9 cellular contexts compared by ENCODE assay signal in genomic region chr11:73388241-73389133, GRCh38. TPM values are rescaled to one million over a fixed set of nuclear protein-coding genes. Genes with fewer than 3 reads are reported as not detected.
DNase-seq lines count a peak whose midpoint lies in the region; ATAC-seq, FAIRE-seq and TF ChIP-seq lines count a peak whose summit lies in the region.
"Had no signal": no experiment of that assay in that cellular context is flagged by ENCODE, and none has a peak within 500 bp of the region (broad histone marks: within the 10 kb centered on the region; RNA-seq: fewer than 3 reads in every experiment).

No MANE protein-coding gene starts in this region.

- peaks cover 65% of the 10 kb centered on the region for H4K20me1 ChIP-seq in BLaER1

- DNase-seq in astrocyte of the hippocampus (ENCODE audit: low read depth, low spot score) (peak; percentile 47), memory B cell (ENCODE audit: low spot score in 2 of 2) (no peak), hepatic stellate cell (ENCODE audit: low spot score) (no peak), SK-N-DZ (ENCODE audit: low spot score) (no peak), GM12891 (ENCODE audit: insufficient read length, low spot score) (no peak)
- DNase-seq in stimulated activated CD4-positive, alpha-beta T cell treated with anti-CD3 and anti-CD28 coated beads, Interleukin-4, amount 100 ng/mL, for 24 hours = no peak

- H3K27me3 ChIP-seq in BLaER1 = no peaks in the 10 kb centered on the region

- peaks cover 60% of the 10 kb centered on the region for H3K4me1 Mint-ChIP-seq in memory B cell

- peak overlapping the region; percentile 92 for H3K27ac ChIP-seq in BLaER1

- peaks cover 30% of the 10 kb centered on the region for H3K36me3 ChIP-seq in BLaER1

- TF ChIP-seq POLR2A in GM12891 (IDR thresholded peaks at IDR 0.05; ENCODE audit: low read depth, low read length) = no peak; the same call in 1 of the 2 replicates

- no peaks in the 10 kb centered on the region for H3K27me3 Mint-ChIP-seq in memory B cell

- peak overlapping the region; percentile 73 for H3K4me3 Mint-ChIP-seq in memory B cell

- no peak for FAIRE-seq in GM12891 (lab: Jason Lieb, UNC)
- FAIRE-seq: astrocyte had no signal

- H3K4me2 ChIP-seq in BLaER1 = peak overlapping the region; percentile 99

- peaks cover 10% of the 10 kb centered on the region for H3K36me3 Mint-ChIP-seq in memory B cell

- peak overlapping the region; percentile 55 for H3K4me3 ChIP-seq in BLaER1

- H3K9ac ChIP-seq in BLaER1 = peak overlapping the region; percentile 79

- no peaks in the 10 kb centered on the region for H3K9me3 ChIP-seq in BLaER1

- no peak for TF ChIP-seq EP300 in Ishikawa (IDR thresholded peaks at IDR 0.05; ENCODE audit: borderline replicate concordance)

- H3K27ac Mint-ChIP-seq in memory B cell = peak overlapping the region; percentile 96

- no peak for ATAC-seq in memory B cell (ENCODE audit: low read depth)

- H3K9me3 Mint-ChIP-seq in memory B cell = no peaks in the 10 kb centered on the region

- peaks cover 100% of the 10 kb centered on the region for H3K4me1 ChIP-seq in BLaER1

- no peak for TF ChIP-seq RAD21 in Ishikawa (IDR thresholded peaks at IDR 0.05; ENCODE audit: low read depth)

TF ChIP-seq in Ishikawa, 13 proteins besides CTCF, POLR2A, EP300 and RAD21:
- TF ChIP-seq EGR1 (IDR thresholded peaks at IDR 0.05) = no peak
- TF ChIP-seq REST (IDR thresholded peaks at IDR 0.05; ENCODE audit: low read depth) = peak; percentile 58
- TF ChIP-seq, protein P1, sequence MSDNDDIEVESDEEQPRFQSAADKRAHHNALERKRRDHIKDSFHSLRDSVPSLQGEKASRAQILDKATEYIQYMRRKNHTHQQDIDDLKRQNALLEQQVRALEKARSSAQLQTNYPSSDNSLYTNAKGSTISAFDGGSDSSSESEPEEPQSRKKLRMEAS (IDR thresholded peaks at IDR 0.05) = peak; percentile 9; the same call in 1 of the 2 replicates
- no peak for TF ChIP-seq CREB1 (IDR thresholded peaks at IDR 0.05; ENCODE audit: low read depth)

TF ChIP-seq in GM12891, 5 proteins besides CTCF, POLR2A, EP300 and RAD21:
- no peak for TF ChIP-seq PAX5 (IDR thresholded peaks at IDR 0.05; ENCODE audit: insufficient read depth, low read length, severe bottlenecking)
- no peak for TF ChIP-seq POLR2AphosphoS5 (IDR thresholded peaks at IDR 0.05; ENCODE audit: low read depth, low read length)
- no peak for TF ChIP-seq POU2F2 (IDR thresholded peaks at IDR 0.05; ENCODE audit: low read depth, low read length)
- no peak for TF ChIP-seq TAF1 (IDR thresholded peaks at IDR 0.05; ENCODE audit: low read depth, low read length)
- no peak for TF ChIP-seq SPI1 (IDR thresholded peaks at IDR 0.05; ENCODE audit: low read depth, low read length)
TF ChIP-seq in GM12891: peak in this region for 0.

RNA-seq across cellular contexts. Expression of gene RELT, which starts 12.3 kb away (rescaled TPM):
- 14.9 and 15.9 TPM in 2 replicates for polyA plus RNA-seq in SK-N-DZ (2014; cell fraction: cytosol; rRNA removed)
- polyA plus RNA-seq in SK-N-DZ (2014; cell fraction: nucleus; rRNA removed) = 39.1 and 40.6 TPM in 2 replicates
- 12.5 TPM for polyA plus RNA-seq in GM12891 (2012; ENCODE audit: low read depth, missing spikeins)
